Comparison of ENCODE assay signal across 8 cellular contexts in the genomic region with DNA sequence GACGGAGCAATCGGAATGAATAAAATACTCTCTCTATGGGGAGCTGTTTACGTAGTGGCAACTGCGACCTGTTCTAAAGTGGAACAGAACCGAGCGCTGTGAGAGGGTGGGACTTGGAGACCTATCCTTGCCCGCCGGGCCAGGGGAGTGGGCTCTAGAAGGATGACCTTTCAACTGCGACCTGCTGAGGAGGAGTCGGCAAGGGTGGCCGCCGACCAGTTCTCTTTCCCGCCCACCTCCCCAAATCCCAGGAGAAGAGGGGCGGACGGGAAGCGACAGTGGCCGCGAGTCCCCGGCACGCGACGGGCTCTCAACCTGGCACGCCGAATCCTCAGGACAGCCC. TPM values are rescaled to one million over a fixed set of nuclear protein-coding genes. Genes with fewer than 3 reads are reported as not detected.
DNase-seq lines count a peak whose midpoint lies in the region; ATAC-seq and TF ChIP-seq lines count a peak whose summit lies in the region.

No MANE protein-coding gene starts in this region.

- H3K27me3 ChIP-seq in ascending aorta = no peaks in the 10 kb centered on the region
- H3K27me3 ChIP-seq in hepatocyte = no peaks in the 10 kb centered on the region

- in situ Hi-C loops in SK-MEL-5 (cut with HindIII; ENCODE audit: low pct_unique_long_range_greater_than_20kb, low sequenced_read_pairs) = no loop called here

- WGBS in hepatocyte (ENCODE audit: low lambda C conversion rate, missing lambda C conversion rate) = under 1% methylated on average over 23 of the region's 24 CpGs

- peak overlapping the region; percentile 79 for H3K4me2 ChIP-seq in hepatocyte

- DNase-seq in SK-MEL-5 (ENCODE audit: low read depth, low spot score) (peak; percentile 44), ascending aorta (ENCODE audit: low spot score in 2 of 2) (peak in 1 of 2 donors; percentile 78), hepatocyte (ENCODE audit: low spot score) (peak; percentile 51), 8988T (no peak)

- peaks cover 20% of the 10 kb centered on the region for H3K79me2 ChIP-seq in hepatocyte

- H3K36me3 ChIP-seq in ascending aorta = peaks cover 0 to 13% of the 10 kb centered on the region in 2 donors
- no peaks in the 10 kb centered on the region for H3K36me3 ChIP-seq in hepatocyte (replicated peaks; ENCODE audit: insufficient read depth, low read depth)

- H3K4me3 ChIP-seq in ascending aorta (peak overlapping the region; percentile 84 to 88), hepatocyte (peak overlapping the region; percentile 82), skin epidermis (peak overlapping the region; percentile 67 to 98 (median 89))

- H3K9me3 ChIP-seq in ascending aorta = no peaks in the 10 kb centered on the region
- no peaks in the 10 kb centered on the region for H3K9me3 ChIP-seq in hepatocyte (ENCODE audit: low read depth)

- peaks cover 0 to 24% of the 10 kb centered on the region in 2 donors for H3K4me1 ChIP-seq in ascending aorta
- H3K4me1 ChIP-seq in hepatocyte (ENCODE audit: insufficient read depth) = peaks cover 9% of the 10 kb centered on the region

- peak overlapping the region; percentile 95 for H2AFZ ChIP-seq in hepatocyte

- H4K20me1 ChIP-seq in hepatocyte (ENCODE audit: insufficient read depth, poor library complexity, severe bottlenecking) = no peaks in the 10 kb centered on the region

- no peaks in the 10 kb centered on the region for H3K9me2 ChIP-seq in hepatocyte (replicated peaks; ENCODE audit: insufficient read depth)

- TF ChIP-seq CTCF in 22Rv1 (IDR thresholded peaks at IDR 0.05) (no peak), ascending aorta (IDR thresholded peaks at IDR 0.05) (no peak), hepatocyte (IDR thresholded peaks at IDR 0.05; ENCODE audit: poor library complexity) (no peak)

- ATAC-seq in GM18498 (IDR thresholded peaks at IDR 0.05; ENCODE audit: unreplicated experiment) = peak; percentile 21
- ATAC-seq in HG03280 (IDR thresholded peaks at IDR 0.05; ENCODE audit: unreplicated experiment) = peak; percentile 35

- H3K27ac ChIP-seq in 22Rv1 (peak overlapping the region; percentile 74), ascending aorta (peak overlapping the region; percentile 93 to 96), hepatocyte (peak overlapping the region; percentile 79), skin epidermis (peak overlapping the region; percentile 71 to 98 (median 93))

- intact Hi-C loops in ascending aorta (cut with DNase I) = loop anchor here (1.0 to 10.0 kb wide), 4 partner anchors 31 to 553 kb away; partner anchors contain the start of genes GABPB1 and TRPM7

RNA-seq across cellular contexts. Expression of gene AP4E1, which starts 0.6 kb away (rescaled TPM):
- 7.3 and 7.8 TPM in 2 replicates for total RNA-seq in SK-MEL-5 (2014; rRNA removed; shearing (Covaris generic))
- polyA plus RNA-seq in SK-MEL-5 (2015; cell fraction: cytosol; rRNA removed) = 5.0 and 8.0 TPM in 2 replicates
- polyA plus RNA-seq in SK-MEL-5 (2015; cell fraction: nucleus; rRNA removed) = 5.0 and 6.8 TPM in 2 replicates
- total RNA-seq in ascending aorta = 5.2 TPM
- 10.6 and 12.4 TPM in 2 replicates for total RNA-seq in hepatocyte
- 1.4 and 2.0 TPM in 2 replicates for polyA plus RNA-seq in hepatocyte
